In genomic region chr3:171057075-171057474, GRCh38 we compare ENCODE assay signal across 29 cellular contexts. TPM values are rescaled to one million over a fixed set of nuclear protein-coding genes. Genes with fewer than 3 reads are reported as not detected.
"Had no signal": no experiment of that assay in that cellular context is flagged by ENCODE, and none has a peak within 500 bp of the region (broad histone marks: within the 10 kb centered on the region; RNA-seq: fewer than 3 reads in every experiment).

No MANE protein-coding gene starts in this region.

- H3K36me3 ChIP-seq: MG63 had no signal

- H3K9me3 ChIP-seq: MG63 had no signal

- H3K27me3 ChIP-seq: MG63 had no signal

- ATAC-seq: activated T-cell treated with anti-CD3 and anti-CD28 coated beads, Interleukin-2, amount 50 U/mL, for 4 hours; T-cell had no signal

- DNase-seq: activated CD4-positive, alpha-beta memory T cell treated with anti-CD3 and anti-CD28 coated beads for 36 hours; activated CD4-positive, alpha-beta T cell treated with anti-CD3 and anti-CD28 coated beads, Interleukin-2, amount 10 ng/mL, durations not matched to agents 7 days and 5 days; activated CD4-positive, CD25-positive, alpha-beta regulatory T cell; activated CD8-positive, alpha-beta memory T cell treated with anti-CD3 and anti-CD28 coated beads for 24 hours; activated effector memory CD4-positive, alpha-beta T cell treated with anti-CD3 and anti-CD28 coated beads, Interleukin-2, amount 50 U/mL, for 16 hours; activated naive CD4-positive, alpha-beta T cell treated with anti-CD3 and anti-CD28 coated beads for 36 hours; activated T-cell treated with anti-CD3 and anti-CD28 coated beads, Interleukin-2, amount 50 U/mL, for 4 hours; amygdala; cerebellar nuclear complex; MG63; MV-4-11; NCI-H1092 treated with DMSO at 0.1 percent for 48 hours; NCI-H1436; NCI-H1694 treated with DMSO at 0.1 percent for 48 hours; NCI-H2029 treated with DMSO at 0.1 percent for 48 hours; NCI-H345; NCI-H510A; NCI-H526 treated with DMSO at 0.1 percent for 48 hours; NCI-H82; OCI-M1; SHP77 treated with DMSO at 0.1 percent for 48 hours; T-cell; T-helper 2 cell; T1000 had no signal

- FAIRE-seq: colon, TTC549 had no signal

- H3K4me3 ChIP-seq: MG63 had no signal

- H3K27ac ChIP-seq: VCaP had no signal

RNA-seq across cellular contexts. Expression of gene SLC2A2, which starts 30.6 kb away (rescaled TPM):
- total RNA-seq: activated CD4-positive, alpha-beta memory T cell treated with anti-CD3 and anti-CD28 coated beads for 36 hours; activated CD4-positive, alpha-beta T cell treated with anti-CD3 and anti-CD28 coated beads, Interleukin-2, amount 10 ng/mL, durations not matched to agents 7 days and 5 days; activated naive CD4-positive, alpha-beta T cell treated with anti-CD3 and anti-CD28 coated beads for 36 hours; cardiac septum; SK-MEL-5 had no signal
